ENCODE assay signal across 21 cellular contexts in the genomic region with DNA sequence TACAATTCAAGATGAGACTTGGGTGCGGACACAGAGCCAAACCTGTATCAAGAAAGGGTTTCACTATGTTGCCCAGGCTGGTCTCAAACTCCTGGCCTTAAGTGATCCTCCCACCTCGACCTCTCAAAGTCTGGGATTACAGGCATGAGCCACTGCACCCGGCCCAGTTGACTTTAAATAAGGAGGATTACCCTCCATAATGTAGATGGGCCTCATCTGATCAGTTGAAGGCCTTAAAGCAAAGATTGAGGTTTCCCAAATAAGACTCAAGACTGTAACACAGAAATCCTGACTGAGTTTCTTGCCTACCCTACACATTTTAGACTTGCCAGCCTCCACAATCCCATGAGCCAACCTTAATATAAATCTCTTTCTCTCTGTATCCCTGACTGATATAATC. TPM values are rescaled to one million over a fixed set of nuclear protein-coding genes. Genes with fewer than 3 reads are reported as not detected.
A peak's percentile ranks its signal among the peaks of the same experiment; 100 is the strongest.
DNase-seq lines count a peak whose midpoint lies in the region; ATAC-seq, FAIRE-seq and TF ChIP-seq lines count a peak whose summit lies in the region.
"Had no signal": no experiment of that assay in that cellular context is flagged by ENCODE, and none has a peak within 500 bp of the region (broad histone marks: within the 10 kb centered on the region; RNA-seq: fewer than 3 reads in every experiment).

No MANE protein-coding gene starts in this region.

- H3K9me3 ChIP-seq in HEK293 (ENCODE audit: control insufficient read depth, insufficient read depth, low read depth, low read length) (no peaks in the 10 kb centered on the region), H1 (ENCODE audit: insufficient read depth in 2 of 2, low read depth in 1 of 2, low read length in 1 of 2) (no peaks in the 10 kb centered on the region), psoas muscle (no peaks in the 10 kb centered on the region)
- H3K9me3 ChIP-seq: A549; BLaER1 treated with 17β-estradiol and CSF1 and Interleukin-3, amounts not matched to agents 10 nM and 100 nM; Caco-2 had no signal

- H2AK5ac ChIP-seq in H1 (ENCODE audit: low read depth, low read length): no peak overlapping the region

- H3K36me3 ChIP-seq in HEK293 (ENCODE audit: control insufficient read depth in 2 of 2, insufficient read depth in 1 of 2, low read length in 2 of 2) (no peaks in the 10 kb centered on the region), H1 (ENCODE audit: control insufficient read depth in 2 of 4, insufficient read depth in 4 of 4, low read length in 3 of 4) (no peaks in the 10 kb centered on the region), psoas muscle (ENCODE audit: insufficient read depth in 1 of 2, low read depth in 1 of 2) (no peaks in the 10 kb centered on the region)
- H3K36me3 ChIP-seq: BLaER1 treated with 17β-estradiol and CSF1 and Interleukin-3, amounts not matched to agents 10 nM and 100 nM had no signal

- no peaks in the 10 kb centered on the region for H3K79me1 ChIP-seq in H1 (ENCODE audit: low read depth, low read length)

- no peak overlapping the region for H3K23ac ChIP-seq in H1 (ENCODE audit: insufficient read length)

- H3K4ac ChIP-seq in H1 (replicated peaks; ENCODE audit: insufficient read length, low read depth, low read length): no peak overlapping the region

- no peak overlapping the region for H2BK5ac ChIP-seq in H1 (ENCODE audit: low read depth, low read length)

- no peak for TF ChIP-seq RAD21 in H1 (IDR thresholded peaks at IDR 0.05 in 1 of 2, conservative IDR thresholded peaks at IDR 0.05 in 1 of 2; ENCODE audit: low read depth in 2 of 2, low read length in 2 of 2)

- H4K5ac ChIP-seq in H1 (ENCODE audit: insufficient read length, low read depth, low read length): no peak overlapping the region

- H3K4me3 ChIP-seq in HEK293 (ENCODE audit: low read depth, low read length) (no peak overlapping the region), H1 (ENCODE audit: extremely low read depth in 1 of 4, insufficient read depth in 2 of 4, low read depth in 3 of 4, low read length in 4 of 4) (no peak overlapping the region), psoas muscle (no peak overlapping the region)
- H3K4me3 ChIP-seq: A549; BLaER1 treated with 17β-estradiol and CSF1 and Interleukin-3, amounts not matched to agents 10 nM and 100 nM had no signal

- H2AFZ ChIP-seq in H1 (ENCODE audit: low read length): peak overlapping the region; percentile 32; the same call in 1 of the 2 replicates

- no peak overlapping the region for H4K8ac ChIP-seq in H1 (ENCODE audit: extremely low read depth, insufficient read depth, low read length)

- DNase-seq in activated CD4-positive, alpha-beta T cell treated with anti-CD3 and anti-CD28 coated beads, Interleukin-2, amount 10 ng/mL, durations not matched to agents 24 days and 14 days: peak; percentile 34
- no peak for DNase-seq in activated CD4-positive, alpha-beta T cell treated with anti-CD3 and anti-CD28 coated beads for 4 hours
- DNase-seq in H1 (ENCODE audit: low read depth in 1 of 2, low spot score in 2 of 2): no peak
- DNase-seq in psoas muscle: no peak
- DNase-seq: AML-193; Caco-2; Calu3; CD4-positive, alpha-beta T cell; CD8-positive, alpha-beta T cell; DMS79 treated with DMSO at 0.1 percent for 48 hours; GF-D8 had no signal

- TF ChIP-seq CTCF in HEK293 (tag by site-specific recombination; IDR thresholded peaks at IDR 0.05) (no peak), H1 (IDR thresholded peaks at IDR 0.05; ENCODE audit: control extremely low read depth in 1 of 3, insufficient read depth in 1 of 3, low read depth in 1 of 3, low read length in 3 of 3) (no peak), psoas muscle (IDR thresholded peaks at IDR 0.05) (no peak)

- no peak overlapping the region for H2BK12ac ChIP-seq in H1 (ENCODE audit: low read depth, low read length)

- H3K56ac ChIP-seq in H1 (replicated peaks; ENCODE audit: insufficient read length, low read depth, low read length): no peak overlapping the region

- ATAC-seq in GM19452 (IDR thresholded peaks at IDR 0.05; ENCODE audit: unreplicated experiment) (no peak), psoas muscle (no peak)
- ATAC-seq: A549; CD8-positive, alpha-beta T cell had no signal

- WGBS in H1 (ENCODE audit: extremely low coverage in 1 of 2, insufficient coverage in 1 of 2, insufficient read length in 1 of 2, insufficient replicate concordance in 2 of 2, low coverage in 1 of 2, low lambda C conversion rate in 2 of 2, missing lambda C conversion rate in 1 of 2), 2 experiments: 95% methylated on average over 3 of the region's 3 CpGs; no CpG with 5 or more reads in 1 of the 2 experiments
- 82 to 86% (median 84%) methylated on average over 3 of the region's 3 CpGs for WGBS in psoas muscle, 3 donors

- H3K4me2 ChIP-seq in H1 (ENCODE audit: insufficient read depth in 1 of 2, low read depth in 2 of 2, low read length in 2 of 2): no peak overlapping the region
- H3K4me2 ChIP-seq: A549; BLaER1 treated with 17β-estradiol and CSF1 and Interleukin-3, amounts not matched to agents 10 nM and 100 nM had no signal

- intact Hi-C loops in activated CD4-positive, alpha-beta T cell treated with anti-CD3 and anti-CD28 coated beads, Interleukin-2, amount 10 ng/mL, durations not matched to agents 24 days and 14 days (cut with micrococcal nuclease): no loop called here
- intact Hi-C loops in psoas muscle (cut with DNase I): no loop called here

- POLR2A ChIA-PET in HEK293 (lab: Yijun Ruan, JAX) (no interaction called here), H1 (lab: Charles Lee; ENCODE audit: partially characterized antibody) (interaction anchor here (1.2 kb wide), 1 partner anchor 152 kb away, joined by 3 read pairs; no protein-coding TSS in a partner anchor)

- H3K36me3 Mint-ChIP-seq in activated CD4-positive, alpha-beta T cell treated with anti-CD3 and anti-CD28 coated beads, Interleukin-2, amount 10 ng/mL, durations not matched to agents 24 days and 14 days (ENCODE audit: low read depth): no peaks in the 10 kb centered on the region
- H3K36me3 Mint-ChIP-seq: CD8-positive, alpha-beta T cell had no signal

- H3K27ac ChIP-seq in HEK293 (ENCODE audit: extremely low read depth, low read depth, low read length): no peak overlapping the region
- H3K27ac ChIP-seq in H1 (ENCODE audit: low read depth, low read length): no peak overlapping the region
- H3K27ac ChIP-seq in psoas muscle: no peak overlapping the region
- H3K27ac ChIP-seq: 22Rv1; A549; BLaER1 treated with 17β-estradiol and CSF1 and Interleukin-3, amounts not matched to agents 10 nM and 100 nM; C4-2B had no signal

- no peaks in the 10 kb centered on the region for H3K79me2 ChIP-seq in H1 (ENCODE audit: control insufficient read depth in 1 of 2, insufficient read depth in 2 of 2, low read length in 2 of 2)

- H3K9me3 Mint-ChIP-seq in activated CD4-positive, alpha-beta T cell treated with anti-CD3 and anti-CD28 coated beads, Interleukin-2, amount 10 ng/mL, durations not matched to agents 24 days and 14 days: no peaks in the 10 kb centered on the region
- H3K9me3 Mint-ChIP-seq: CD4-positive, alpha-beta T cell; CD8-positive, alpha-beta T cell had no signal

- no peak overlapping the region for H2BK120ac ChIP-seq in H1 (replicated peaks; ENCODE audit: low read depth, low read length)

- TF ChIP-seq EP300 in H1 (IDR thresholded peaks at IDR 0.05; ENCODE audit: borderline replicate concordance in 1 of 2, low read depth in 2 of 2, low read length in 2 of 2): no peak

- no peaks in the 10 kb centered on the region for H3K27me3 ChIP-seq in H1 (replicated peaks in 1 of 4; ENCODE audit: control insufficient read depth in 3 of 4, extremely low read depth in 1 of 4, insufficient read depth in 3 of 4, low read length in 3 of 4)
- H3K27me3 ChIP-seq in psoas muscle (ENCODE audit: insufficient read depth in 3 of 3, low read length in 2 of 3): no peaks in the 10 kb centered on the region
- H3K27me3 ChIP-seq: BLaER1 treated with 17β-estradiol and CSF1 and Interleukin-3, amounts not matched to agents 10 nM and 100 nM had no signal

- H3K4me1 ChIP-seq in HEK293 (ENCODE audit: control insufficient read depth, insufficient read depth, low read length) (no peaks in the 10 kb centered on the region), H1 (replicated peaks in 1 of 4; ENCODE audit: control insufficient read depth in 3 of 4, insufficient read depth in 4 of 4, low read length in 3 of 4) (no peaks in the 10 kb centered on the region), psoas muscle (no peaks in the 10 kb centered on the region)
- H3K4me1 ChIP-seq: A549; BLaER1 treated with 17β-estradiol and CSF1 and Interleukin-3, amounts not matched to agents 10 nM and 100 nM; Caco-2 had no signal

- no peak for FAIRE-seq in H1 (lab: Jason Lieb, UNC)
- FAIRE-seq: A549, D721Med, G401.6, GM12891 had no signal

- H3K23me2 ChIP-seq in H1 (ENCODE audit: low read depth, low read length): no peaks in the 10 kb centered on the region

- H3K27me3 Mint-ChIP-seq in activated CD4-positive, alpha-beta T cell treated with anti-CD3 and anti-CD28 coated beads, Interleukin-2, amount 10 ng/mL, durations not matched to agents 24 days and 14 days: peaks cover 5% of the 10 kb centered on the region
- H3K27me3 Mint-ChIP-seq: B cell; CD4-positive, alpha-beta T cell had no signal

- no peak overlapping the region for H3K9ac ChIP-seq in H1 (replicated peaks in 1 of 4; ENCODE audit: extremely low read depth in 1 of 4, low read depth in 3 of 4, low read length in 3 of 4)
- H3K9ac ChIP-seq: BLaER1 treated with 17β-estradiol and CSF1 and Interleukin-3, amounts not matched to agents 10 nM and 100 nM had no signal

- H3K4me3 Mint-ChIP-seq in activated CD4-positive, alpha-beta T cell treated with anti-CD3 and anti-CD28 coated beads, Interleukin-2, amount 10 ng/mL, durations not matched to agents 24 days and 14 days: no peak overlapping the region
- H3K4me3 Mint-ChIP-seq: B cell; CD4-positive, alpha-beta T cell; CD8-positive, alpha-beta T cell had no signal

- H3K4me1 Mint-ChIP-seq in activated CD4-positive, alpha-beta T cell treated with anti-CD3 and anti-CD28 coated beads, Interleukin-2, amount 10 ng/mL, durations not matched to agents 24 days and 14 days: no peaks in the 10 kb centered on the region
- H3K4me1 Mint-ChIP-seq: B cell had no signal

- no peaks in the 10 kb centered on the region for H4K20me1 ChIP-seq in H1 (replicated peaks in 1 of 2; ENCODE audit: control insufficient read depth in 1 of 2, insufficient read depth in 2 of 2, low read length in 2 of 2)
- H4K20me1 ChIP-seq: BLaER1 treated with 17β-estradiol and CSF1 and Interleukin-3, amounts not matched to agents 10 nM and 100 nM had no signal

- no peak overlapping the region for H3K18ac ChIP-seq in H1 (ENCODE audit: extremely low read depth, low read length)

- no peak overlapping the region for H2BK15ac ChIP-seq in H1 (ENCODE audit: low read length)

- H2BK20ac ChIP-seq in H1 (ENCODE audit: low read length): no peak overlapping the region

- TF ChIP-seq POLR2A in H1 (IDR thresholded peaks at IDR 0.05; ENCODE audit: control extremely low read depth in 1 of 2, low read depth in 2 of 2, low read length in 2 of 2): no peak

- H3K27ac Mint-ChIP-seq in activated CD4-positive, alpha-beta T cell treated with anti-CD3 and anti-CD28 coated beads, Interleukin-2, amount 10 ng/mL, durations not matched to agents 24 days and 14 days: no peak overlapping the region
- H3K27ac Mint-ChIP-seq: B cell; CD4-positive, alpha-beta T cell; CD8-positive, alpha-beta T cell had no signal

- no peak overlapping the region for H4K91ac ChIP-seq in H1 (replicated peaks; ENCODE audit: insufficient read length, low read length)

- H3K14ac ChIP-seq in H1 (ENCODE audit: insufficient read length): no peak overlapping the region

- CTCF ChIA-PET in HEK293 (lab: Yijun Ruan, JAX) (interaction anchor here (0.6 kb wide), 1 partner anchor 261 kb away, joined by 4 read pairs; no protein-coding TSS in a partner anchor), H1 (lab: Charles Lee; ENCODE audit: partially characterized antibody) (no interaction called here)

RNA-seq across cellular contexts. Expression of a gene that starts 12.9 kb away (rescaled TPM):
- 4.3 and 5.4 TPM in 2 replicates for total RNA-seq in activated CD4-positive, alpha-beta T cell treated with anti-CD3 and anti-CD28 coated beads, Interleukin-2, amount 10 ng/mL, durations not matched to agents 24 days and 14 days
- total RNA-seq in H1 (2021; fragmentation: NEBNext Ultra II Directional; extraction: Animal tissue kit (Norgen Biotek cat#: 25700)): 6.4 and 6.7 TPM in 2 replicates
- polyA plus RNA-seq in H1 (2011; rRNA removed) (10.5 and 11.0 TPM in 2 replicates), psoas muscle (1 to 10 TPM; 2.2 to 3.6 (median 2.2) TPM)
- 13.6 TPM for polyA plus RNA-seq in H1 (2011; cell fraction: cytosol; rRNA removed)
- polyA plus RNA-seq in H1 (2011; cell fraction: nucleus; rRNA removed): 5.2 TPM
- 5.2 to 9.2 TPM (median 7.9 TPM) in 4 replicates for polyA plus RNA-seq in H1 (2012, experiment 1 of 2)
- polyA plus RNA-seq in H1 (2012, experiment 2 of 2): 2.3 TPM
- polyA plus RNA-seq in H1 (2013, experiment 1 of 2): 5.8 TPM
- polyA plus RNA-seq in H1 (2013, experiment 2 of 2): 6.1 TPM
- polyA minus RNA-seq in H1 (2011; rRNA and poly(A)+ RNA removed): 5.9 and 7.9 TPM in 2 replicates
- polyA minus RNA-seq in H1 (2011; cell fraction: cytosol; rRNA and poly(A)+ RNA removed): 7.2 TPM
- 16.1 TPM for polyA minus RNA-seq in H1 (2011; cell fraction: nucleus; rRNA and poly(A)+ RNA removed)
- total RNA-seq in psoas muscle: 1 to 10 TPM; 3.7 to 9.8 (median 5.2) TPM

RNA-seq across cellular contexts. Expression of a gene that starts 17.2 kb away (rescaled TPM):
- 8.7 and 8.8 TPM in 2 replicates for total RNA-seq in activated CD4-positive, alpha-beta T cell treated with anti-CD3 and anti-CD28 coated beads, Interleukin-2, amount 10 ng/mL, durations not matched to agents 24 days and 14 days
- 2.4 and 2.6 TPM in 2 replicates for total RNA-seq in H1 (2021; fragmentation: NEBNext Ultra II Directional; extraction: Animal tissue kit (Norgen Biotek cat#: 25700))
- polyA plus RNA-seq in H1 (2011; rRNA removed) (0.41 and 0.63 TPM in 2 replicates), psoas muscle (1 to 10 TPM in 2 of 3 donors, under 1 TPM in 1; 0.91 to 3.8 (median 2.0) TPM)
- 0.76 TPM for polyA plus RNA-seq in H1 (2011; cell fraction: cytosol; rRNA removed)
- polyA plus RNA-seq in H1 (2011; cell fraction: nucleus; rRNA removed): 0.56 TPM
- 1.2 to 1.9 TPM (median 1.5 TPM) in 4 replicates for polyA plus RNA-seq in H1 (2012, experiment 1 of 2)
- polyA plus RNA-seq in H1 (2012, experiment 2 of 2): 0.12 TPM
- 1.2 TPM for polyA plus RNA-seq in H1 (2013, experiment 1 of 2)
- polyA plus RNA-seq in H1 (2013, experiment 2 of 2): 1.2 TPM
- 2.1 and 2.3 TPM in 2 replicates for polyA minus RNA-seq in H1 (2011; rRNA and poly(A)+ RNA removed)
- 1.6 TPM for polyA minus RNA-seq in H1 (2011; cell fraction: cytosol; rRNA and poly(A)+ RNA removed)
- 2.7 TPM for polyA minus RNA-seq in H1 (2011; cell fraction: nucleus; rRNA and poly(A)+ RNA removed)
- total RNA-seq in psoas muscle: 1 to 10 TPM; 2.2 to 8.3 (median 7.0) TPM
